Comparison of ENCODE assay signal across 9 cellular contexts in the genomic region with DNA sequence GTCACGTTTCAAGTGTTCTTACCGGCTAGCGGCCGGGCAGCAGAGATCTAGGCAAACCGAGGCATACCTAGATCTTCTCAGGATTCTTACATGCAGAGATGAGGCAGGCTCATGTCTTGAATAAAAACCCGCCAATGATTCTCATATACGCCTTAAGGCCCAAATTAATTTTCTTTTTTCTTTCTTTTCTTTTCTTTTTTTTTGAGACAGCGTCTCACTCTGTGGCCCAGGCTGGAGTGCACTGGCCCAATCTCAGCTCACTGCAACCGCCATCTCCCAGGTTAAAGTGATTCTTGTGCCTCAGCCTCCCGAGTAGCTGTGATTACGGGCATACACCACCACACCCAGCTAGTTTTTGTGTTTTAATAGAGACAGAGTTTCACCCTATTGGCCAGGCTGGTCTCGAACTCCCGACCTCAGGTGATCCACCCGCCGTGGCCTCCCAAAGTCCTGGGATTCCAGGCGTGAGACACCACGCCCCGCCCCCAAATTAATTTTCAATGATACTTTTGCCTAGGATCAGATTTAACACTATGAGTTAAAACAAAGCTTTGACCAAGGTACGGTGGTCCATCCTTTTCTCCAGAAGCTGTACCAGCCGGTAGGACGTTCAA. TPM values are rescaled to one million over a fixed set of nuclear protein-coding genes. Genes with fewer than 3 reads are reported as not detected.
DNase-seq lines count a peak whose midpoint lies in the region; ATAC-seq, FAIRE-seq and TF ChIP-seq lines count a peak whose summit lies in the region.
"Had no signal": no experiment of that assay in that cellular context is flagged by ENCODE, and none has a peak within 500 bp of the region (broad histone marks: within the 10 kb centered on the region; RNA-seq: fewer than 3 reads in every experiment).

No MANE protein-coding gene starts in this region.

- peak overlapping the region; percentile 96 for H2AFZ ChIP-seq in astrocyte (ENCODE audit: low read depth, low read length)

- H3K4me3 Mint-ChIP-seq in activated CD8-positive, alpha-beta memory T cell treated with anti-CD3 and anti-CD28 coated beads, Interleukin-2, amount 10 ng/mL, durations not matched to agents 7 days and 5 days, result peak overlapping the region; percentile 98
- peak overlapping the region; percentile 99 for H3K4me3 Mint-ChIP-seq in astrocyte (ENCODE audit: unreplicated experiment)

- TF ChIP-seq POLR2A in lower leg skin (IDR thresholded peaks at IDR 0.05), result no peak
- TF ChIP-seq POLR2A in tibial nerve (IDR thresholded peaks at IDR 0.05), result no peak
- no peak for TF ChIP-seq POLR2A in GM18505 (IDR thresholded peaks at IDR 0.05; ENCODE audit: borderline replicate concordance, extremely low read depth, insufficient read depth, insufficient read length)

- peak overlapping the region; percentile 92 for H3K4me3 ChIP-seq in astrocyte (ENCODE audit: insufficient read depth, low read depth, low read length)
- H3K4me3 ChIP-seq in lower leg skin (ENCODE audit: low read depth, poor library complexity, severe bottlenecking), result peak overlapping the region; percentile 95
- H3K4me3 ChIP-seq in tibial nerve, result peak overlapping the region; percentile 63 to 96 (median 88)

- H4K20me1 ChIP-seq in astrocyte (ENCODE audit: insufficient read depth, low read length), result no peaks in the 10 kb centered on the region

- no peaks in the 10 kb centered on the region for H3K27me3 Mint-ChIP-seq in activated CD8-positive, alpha-beta memory T cell treated with anti-CD3 and anti-CD28 coated beads, Interleukin-2, amount 10 ng/mL, durations not matched to agents 7 days and 5 days
- H3K27me3 Mint-ChIP-seq in astrocyte (ENCODE audit: low read depth, unreplicated experiment), result no peaks in the 10 kb centered on the region

- H3K4me2 ChIP-seq in astrocyte (ENCODE audit: low read length), result peak overlapping the region; percentile 93

- intact Hi-C loops in lower leg skin (cut with DNase I; ENCODE audit: low total_unique reads), result no loop called here

- H3K36me3 ChIP-seq in astrocyte (ENCODE audit: insufficient read depth, low read length), result no peaks in the 10 kb centered on the region
- H3K36me3 ChIP-seq in tibial nerve, result no peaks in the 10 kb centered on the region

- 64 to 67% methylated on average over 21 of the region's 21 CpGs for WGBS in lower leg skin, 2 donors
- WGBS in tibial nerve, 2 donors, result 69 to 76% methylated on average over 21 of the region's 21 CpGs

- DNase-seq in activated CD8-positive, alpha-beta memory T cell treated with anti-CD3 and anti-CD28 coated beads, Interleukin-2, amount 10 ng/mL, durations not matched to agents 7 days and 5 days, result no peak
- DNase-seq in activated CD8-positive, alpha-beta memory T cell treated with anti-CD3 and anti-CD28 coated beads, Interleukin-2, amount 50 U/mL, for 4 hours, result no peak
- DNase-seq in astrocyte (ENCODE audit: low read depth) (no peak), lower leg skin (ENCODE audit: low spot score in 2 of 2) (no peak), tibial nerve (ENCODE audit: low spot score in 2 of 2) (no peak), NCI-H82 treated with DMSO at 0.1 percent for 48 hours (lab: John Stamatoyannopoulos, UW; ENCODE audit: unreplicated experiment) (no peak)
- no peak for DNase-seq in stimulated activated CD4-positive, alpha-beta T cell treated with anti-CD3 and anti-CD28 coated beads, Interleukin-4, amount 100 ng/mL, for 24 hours
- DNase-seq: NCI-H2171 had no signal

- no peaks in the 10 kb centered on the region for H3K4me1 ChIP-seq in astrocyte (ENCODE audit: insufficient read depth, low read length)
- peaks cover 0 to 17% (median 0%) of the 10 kb centered on the region in 4 donors for H3K4me1 ChIP-seq in tibial nerve

- H3K9me3 ChIP-seq in astrocyte (ENCODE audit: insufficient read depth, low read depth, low read length) (no peaks in the 10 kb centered on the region), tibial nerve (no peaks in the 10 kb centered on the region)

- TF ChIP-seq EP300 in tibial nerve (IDR thresholded peaks at IDR 0.05), result no peak

- no peak for ATAC-seq in activated CD8-positive, alpha-beta memory T cell treated with anti-CD3 and anti-CD28 coated beads, Interleukin-2, amount 10 ng/mL, durations not matched to agents 7 days and 5 days
- no peak for ATAC-seq in GM18505 (IDR thresholded peaks at IDR 0.05; ENCODE audit: unreplicated experiment)

- H3K79me2 ChIP-seq in astrocyte (ENCODE audit: insufficient read depth, low read length), result peaks cover 9% of the 10 kb centered on the region

- peak overlapping the region; percentile 93 for H3K9ac ChIP-seq in astrocyte (ENCODE audit: low read length)

- H3K9me3 Mint-ChIP-seq in activated CD8-positive, alpha-beta memory T cell treated with anti-CD3 and anti-CD28 coated beads, Interleukin-2, amount 10 ng/mL, durations not matched to agents 7 days and 5 days (ENCODE audit: low read depth), result no peaks in the 10 kb centered on the region
- H3K9me3 Mint-ChIP-seq in astrocyte (ENCODE audit: unreplicated experiment), result no peaks in the 10 kb centered on the region

- peak overlapping the region; percentile 97 for H3K27ac Mint-ChIP-seq in activated CD8-positive, alpha-beta memory T cell treated with anti-CD3 and anti-CD28 coated beads, Interleukin-2, amount 10 ng/mL, durations not matched to agents 7 days and 5 days
- H3K27ac Mint-ChIP-seq in astrocyte (ENCODE audit: unreplicated experiment), result peak overlapping the region; percentile 53

- H3K27ac ChIP-seq in astrocyte (ENCODE audit: low read depth, low read length), result peak overlapping the region; percentile 76
- H3K27ac ChIP-seq in tibial nerve, result peak overlapping the region in 3 of 4 donors; percentile 98

- H3K4me1 Mint-ChIP-seq in activated CD8-positive, alpha-beta memory T cell treated with anti-CD3 and anti-CD28 coated beads, Interleukin-2, amount 10 ng/mL, durations not matched to agents 7 days and 5 days, result peaks cover 51% of the 10 kb centered on the region
- H3K4me1 Mint-ChIP-seq in astrocyte (ENCODE audit: low read depth, unreplicated experiment), result no peaks in the 10 kb centered on the region

- H3K36me3 Mint-ChIP-seq in activated CD8-positive, alpha-beta memory T cell treated with anti-CD3 and anti-CD28 coated beads, Interleukin-2, amount 10 ng/mL, durations not matched to agents 7 days and 5 days, result peaks cover 19% of the 10 kb centered on the region
- no peaks in the 10 kb centered on the region for H3K36me3 Mint-ChIP-seq in astrocyte (ENCODE audit: low read depth, unreplicated experiment)

- no peak for TF ChIP-seq CTCF in astrocyte (IDR thresholded peaks at IDR 0.05; ENCODE audit: insufficient read depth, low read depth, low read length)
- no peak for TF ChIP-seq CTCF in lower leg skin (IDR thresholded peaks at IDR 0.05)
- no peak for TF ChIP-seq CTCF in tibial nerve (IDR thresholded peaks at IDR 0.05)

- no peak for FAIRE-seq in astrocyte (lab: Jason Lieb, UNC)

- H3K27me3 ChIP-seq in astrocyte (ENCODE audit: insufficient read depth, low read length) (no peaks in the 10 kb centered on the region), tibial nerve (no peaks in the 10 kb centered on the region)

- CTCF ChIA-PET in activated CD8-positive, alpha-beta memory T cell treated with anti-CD3 and anti-CD28 coated beads, Interleukin-2, amount 10 ng/mL, durations not matched to agents 7 days and 5 days (lab: Charles Lee), result interaction anchor here (0.7 to 7.4 kb wide), 13 partner anchors 8 to 176 kb away, joined by 3 to 51 read pairs (median 4); partner anchors contain the start of gene CARNMT1

RNA-seq across cellular contexts. Expression of gene C9orf40, which starts 1.5 kb away (rescaled TPM):
- 10 to 100 TPM; 19.0 to 25.5 TPM for total RNA-seq in activated CD8-positive, alpha-beta memory T cell treated with anti-CD3 and anti-CD28 coated beads, Interleukin-2, amount 10 ng/mL, durations not matched to agents 7 days and 5 days
- 5.3 and 5.4 TPM in 2 replicates for total RNA-seq in astrocyte
- total RNA-seq in lower leg skin, result 1 to 10 TPM; 2.1 to 4.6 (median 3.1) TPM
- total RNA-seq in tibial nerve, result 1 to 10 TPM; 4.2 to 5.9 (median 5.2) TPM
